Comparison of ENCODE assay signal across 9 cellular contexts in genomic region chr22:47089796-47090460, GRCh38.
A peak's percentile ranks its signal among the peaks of the same experiment; 100 is the strongest.
DNase-seq lines count a peak whose midpoint lies in the region; ATAC-seq and TF ChIP-seq lines count a peak whose summit lies in the region.
"Had no signal": no experiment of that assay in that cellular context is flagged by ENCODE, and none has a peak within 500 bp of the region (broad histone marks: within the 10 kb centered on the region; RNA-seq: fewer than 3 reads in every experiment).

No MANE protein-coding gene starts in this region.

- H3K9me3 Mint-ChIP-seq in GM23338: peaks cover 13% of the 10 kb centered on the region
- H3K9me3 Mint-ChIP-seq in activated naive CD8-positive, alpha-beta T cell treated with anti-CD3 and anti-CD28 coated beads, Interleukin-2, amount 10 ng/mL, durations not matched to agents 7 days and 5 days: peaks cover 2% of the 10 kb centered on the region

- H3K9me2 ChIP-seq in GM23338 (ENCODE audit: insufficient read depth): no peaks in the 10 kb centered on the region

- peak overlapping the region; percentile 83 for H3K4me2 ChIP-seq in GM23338

- H2AFZ ChIP-seq in GM23338: no peak overlapping the region

- H3K4me1 ChIP-seq in GM23338 (ENCODE audit: insufficient read depth) (peaks cover 21% of the 10 kb centered on the region; the same call in 1 of the 2 replicates), iPS-20b (ENCODE audit: insufficient read depth, low read length) (peaks cover 3% of the 10 kb centered on the region; the same call in 1 of the 2 replicates), rectal smooth muscle tissue (ENCODE audit: control insufficient read depth, insufficient read depth, low read length) (peaks cover 2% of the 10 kb centered on the region)

- peaks cover 7% of the 10 kb centered on the region for H3K9me3 ChIP-seq in iPS-20b (ENCODE audit: insufficient read depth, low read depth, low read length)

- H3K27me3 ChIP-seq in GM23338 (ENCODE audit: insufficient read depth) (no peaks in the 10 kb centered on the region), iPS-20b (ENCODE audit: insufficient read depth, low read length) (no peaks in the 10 kb centered on the region), rectal smooth muscle tissue (ENCODE audit: control insufficient read depth, insufficient read depth, low read length) (no peaks in the 10 kb centered on the region)
- H3K27me3 ChIP-seq: brain microvascular endothelial cell had no signal

- POLR2A ChIA-PET in activated naive CD8-positive, alpha-beta T cell treated with anti-CD3 and anti-CD28 coated beads, Interleukin-2, amount 10 ng/mL, durations not matched to agents 7 days and 5 days (lab: Charles Lee): no interaction called here

- H3K36me3 ChIP-seq in GM23338 (ENCODE audit: insufficient read depth) (no peaks in the 10 kb centered on the region), iPS-20b (ENCODE audit: insufficient read depth, low read depth, low read length) (no peaks in the 10 kb centered on the region), rectal smooth muscle tissue (ENCODE audit: control insufficient read depth, insufficient read depth, low read length) (no peaks in the 10 kb centered on the region)
- H3K36me3 ChIP-seq: brain microvascular endothelial cell had no signal

- no peak for TF ChIP-seq CTCF in GM23338 (conservative IDR thresholded peaks at IDR 0.05; ENCODE audit: low read depth in 2 of 2)

- H3K36me3 Mint-ChIP-seq in GM23338 (ENCODE audit: low read depth): peaks cover 10% of the 10 kb centered on the region; the same call in 1 of the 3 replicates
- H3K36me3 Mint-ChIP-seq in activated naive CD8-positive, alpha-beta T cell treated with anti-CD3 and anti-CD28 coated beads, Interleukin-2, amount 10 ng/mL, durations not matched to agents 7 days and 5 days: peaks cover 20% of the 10 kb centered on the region

- no peaks in the 10 kb centered on the region for H3K79me2 ChIP-seq in GM23338 (replicated peaks; ENCODE audit: insufficient read depth)

- ATAC-seq in GM23338 (no peak), HG03457 (IDR thresholded peaks at IDR 0.05; ENCODE audit: unreplicated experiment) (no peak), GM18858 (IDR thresholded peaks at IDR 0.05; ENCODE audit: unreplicated experiment) (no peak)
- no peak for ATAC-seq in activated naive CD8-positive, alpha-beta T cell treated with anti-CD3 and anti-CD28 coated beads, Interleukin-2, amount 10 ng/mL, durations not matched to agents 7 days and 5 days (ENCODE audit: low read depth)

- H3F3A ChIP-seq in GM23338 (replicated peaks; ENCODE audit: low read depth): no peaks in the 10 kb centered on the region

- peak overlapping the region; percentile 76 for H3K4me3 Mint-ChIP-seq in GM23338
- peak overlapping the region; percentile 29 for H3K4me3 Mint-ChIP-seq in activated naive CD8-positive, alpha-beta T cell treated with anti-CD3 and anti-CD28 coated beads, Interleukin-2, amount 10 ng/mL, durations not matched to agents 7 days and 5 days

- H3K4me3 ChIP-seq in GM23338: peak overlapping the region; percentile 62
- H3K4me3 ChIP-seq in iPS-20b (ENCODE audit: low read length): peak overlapping the region; percentile 74; the same call in 1 of the 2 replicates
- peak overlapping the region; percentile 52 for H3K4me3 ChIP-seq in rectal smooth muscle tissue (ENCODE audit: low read length)

- no peaks in the 10 kb centered on the region for H4K20me1 ChIP-seq in GM23338 (replicated peaks; ENCODE audit: insufficient read depth)

- H3K27ac ChIP-seq in GM23338 (ENCODE audit: low read depth): no peak overlapping the region
- H3K27ac ChIP-seq in iPS-20b (ENCODE audit: low read length): no peak overlapping the region
- no peak overlapping the region for H3K27ac ChIP-seq in rectal smooth muscle tissue (ENCODE audit: low read depth, low read length)
- H3K27ac ChIP-seq: brain microvascular endothelial cell had no signal

- peaks cover 28% of the 10 kb centered on the region for H3K4me1 Mint-ChIP-seq in GM23338
- peaks cover 14% of the 10 kb centered on the region for H3K4me1 Mint-ChIP-seq in activated naive CD8-positive, alpha-beta T cell treated with anti-CD3 and anti-CD28 coated beads, Interleukin-2, amount 10 ng/mL, durations not matched to agents 7 days and 5 days

- H3K27ac Mint-ChIP-seq in GM23338: no peak overlapping the region
- H3K27ac Mint-ChIP-seq in activated naive CD8-positive, alpha-beta T cell treated with anti-CD3 and anti-CD28 coated beads, Interleukin-2, amount 10 ng/mL, durations not matched to agents 7 days and 5 days: no peak overlapping the region

- no peak for DNase-seq in GM23338 (ENCODE audit: low spot score)
- DNase-seq in activated naive CD8-positive, alpha-beta T cell treated with anti-CD3 and anti-CD28 coated beads, Interleukin-2, amount 10 ng/mL, durations not matched to agents 7 days and 5 days: no peak
- DNase-seq in NCI-H446 treated with DMSO at 0.1 percent for 48 hours (lab: John Stamatoyannopoulos, UW): no peak
- DNase-seq in activated CD4-positive, CD25-positive, alpha-beta regulatory T cell (lab: John Stamatoyannopoulos, UW): no peak

- H3K27me3 Mint-ChIP-seq in GM23338 (ENCODE audit: insufficient read depth, low read depth, poor library complexity): peaks cover 3% of the 10 kb centered on the region
- no peaks in the 10 kb centered on the region for H3K27me3 Mint-ChIP-seq in activated naive CD8-positive, alpha-beta T cell treated with anti-CD3 and anti-CD28 coated beads, Interleukin-2, amount 10 ng/mL, durations not matched to agents 7 days and 5 days

- H3K9ac ChIP-seq in iPS-20b (ENCODE audit: low read depth, low read length) (no peak overlapping the region), rectal smooth muscle tissue (ENCODE audit: low read length) (no peak overlapping the region)

TF ChIP-seq in GM23338, 12 proteins besides CTCF, POLR2A, EP300 and RAD21:
- TF ChIP-seq ZNF331 (CRISPR knock-in tag; IDR thresholded peaks at IDR 0.05; ENCODE audit: low read depth): no peak
- no peak for TF ChIP-seq REST (IDR thresholded peaks at IDR 0.05; ENCODE audit: unreplicated experiment)
- TF ChIP-seq JUNB (IDR thresholded peaks at IDR 0.05; ENCODE audit: unreplicated experiment): no peak
- TF ChIP-seq ETS1 (IDR thresholded peaks at IDR 0.05): no peak
